8 cellular contexts compared by ENCODE assay signal in the genomic region with DNA sequence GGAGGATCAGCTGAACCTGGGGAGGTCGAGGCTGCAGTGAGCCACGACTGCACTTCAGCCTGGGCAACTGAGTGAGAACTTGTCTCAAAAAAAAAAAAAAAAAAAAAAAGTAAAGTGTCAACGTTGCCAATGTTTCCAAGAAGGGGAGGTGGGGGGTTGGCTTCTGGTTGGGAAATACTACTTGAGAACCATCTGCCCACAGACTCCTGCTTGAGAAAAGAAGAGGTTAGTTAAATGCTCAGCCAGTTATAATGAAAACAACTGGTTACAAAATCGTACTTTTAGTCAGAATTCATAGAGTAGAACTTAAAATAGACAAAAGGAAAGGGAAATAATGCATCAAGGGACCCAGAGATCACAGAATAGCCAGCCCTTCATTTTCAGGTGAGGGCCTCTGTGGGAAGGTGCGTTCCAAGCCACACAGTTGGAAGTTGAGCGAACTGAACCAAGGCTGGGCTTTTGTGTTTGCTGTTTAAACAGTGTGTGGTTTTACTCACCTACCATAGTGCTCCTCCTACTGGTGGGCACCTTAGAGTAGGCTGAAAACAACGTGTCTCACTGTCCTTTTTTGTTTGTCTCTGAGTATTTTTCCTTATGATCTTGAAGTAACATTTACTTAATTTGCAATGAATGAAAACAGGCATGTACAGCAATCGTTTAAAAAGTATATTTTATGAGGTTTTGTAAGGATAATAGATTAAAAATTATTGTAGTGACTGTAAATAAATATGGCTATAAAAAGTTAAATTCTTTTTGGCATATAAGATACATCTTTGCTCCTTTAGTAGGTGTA.
DNase-seq lines count a peak whose midpoint lies in the region; ATAC-seq and TF ChIP-seq lines count a peak whose summit lies in the region.

No MANE protein-coding gene starts in this region.

- H3F3A ChIP-seq in GM23338 (replicated peaks; ENCODE audit: low read depth), result peaks cover 5% of the 10 kb centered on the region; the same call in 1 of the 2 replicates

- H3K27me3 Mint-ChIP-seq in GM23338 (ENCODE audit: insufficient read depth, low read depth, poor library complexity), result peaks cover 4% of the 10 kb centered on the region
- no peaks in the 10 kb centered on the region for H3K27me3 Mint-ChIP-seq in activated naive CD4-positive, alpha-beta T cell treated with anti-CD3 and anti-CD28 coated beads for 36 hours (ENCODE audit: low read depth)

- H3K27ac Mint-ChIP-seq in GM23338, result 0 out of 2 replicates have a peak overlapping the region, but pooled peaks have one; percentile 36
- H3K27ac Mint-ChIP-seq in activated naive CD4-positive, alpha-beta T cell treated with anti-CD3 and anti-CD28 coated beads for 36 hours, result peak overlapping the region; percentile 90

- no peaks in the 10 kb centered on the region for H3K27me3 ChIP-seq in GM23338 (ENCODE audit: insufficient read depth)
- H3K27me3 ChIP-seq in heart left ventricle, result no peaks in the 10 kb centered on the region

- no peak for TF ChIP-seq POLR2A in heart left ventricle (IDR thresholded peaks at IDR 0.05)

- DNase-seq in EL (peak; percentile 71), GM23338 (ENCODE audit: low spot score) (peak; percentile 94), LHCN-M2 (ENCODE audit: low read depth) (peak; percentile 78), SK-N-DZ (ENCODE audit: low spot score) (peak; percentile 83), heart left ventricle (peak in 4 of 5 donors; percentile 54 to 67 (median 61)), sciatic nerve (ENCODE audit: low spot score) (peak; percentile 72), putamen (ENCODE audit: low spot score) (no peak)
- DNase-seq in activated naive CD4-positive, alpha-beta T cell treated with anti-CD3 and anti-CD28 coated beads for 36 hours, result peak; percentile 85

- peaks cover 63% of the 10 kb centered on the region for H3K4me1 Mint-ChIP-seq in GM23338
- peaks cover 67% of the 10 kb centered on the region for H3K4me1 Mint-ChIP-seq in activated naive CD4-positive, alpha-beta T cell treated with anti-CD3 and anti-CD28 coated beads for 36 hours (ENCODE audit: low read depth)

- no peaks in the 10 kb centered on the region for H3K9me2 ChIP-seq in GM23338 (ENCODE audit: insufficient read depth)

- intact Hi-C loops in activated naive CD4-positive, alpha-beta T cell treated with anti-CD3 and anti-CD28 coated beads for 36 hours (cut with micrococcal nuclease), result loop anchor here (1.0 to 5.0 kb wide), 9 partner anchors 24 to 291 kb away; no protein-coding TSS in a partner anchor
- intact Hi-C loops in heart left ventricle (cut with DNase I), result loop anchor here in 9 of 10 donors (1.0 to 10.0 kb wide), 13 partner anchors 37 to 292 kb away; partner anchors contain the start of gene ZNF217 (in 1 of the 9)
- intact Hi-C loops in sciatic nerve (cut with DNase I), result no loop called here

- H3K36me3 Mint-ChIP-seq in GM23338 (ENCODE audit: low read depth), result no peaks in the 10 kb centered on the region
- no peaks in the 10 kb centered on the region for H3K36me3 Mint-ChIP-seq in activated naive CD4-positive, alpha-beta T cell treated with anti-CD3 and anti-CD28 coated beads for 36 hours (ENCODE audit: low read depth)

- H3K4me2 ChIP-seq in GM23338, result no peak overlapping the region

- H3K27ac ChIP-seq in GM23338 (ENCODE audit: low read depth) (peak overlapping the region; percentile 86; the same call in 1 of the 2 replicates), heart left ventricle (peak overlapping the region in 4 of 12 donors; percentile 20 to 65 (median 52))

- no peak overlapping the region for H2AFZ ChIP-seq in GM23338

- H3K4me3 Mint-ChIP-seq in GM23338, result no peak overlapping the region
- peak overlapping the region; percentile 57 for H3K4me3 Mint-ChIP-seq in activated naive CD4-positive, alpha-beta T cell treated with anti-CD3 and anti-CD28 coated beads for 36 hours

- CTCF ChIA-PET in activated naive CD4-positive, alpha-beta T cell treated with anti-CD3 and anti-CD28 coated beads for 36 hours (lab: Charles Lee), result interaction anchor here (0.6 to 1.4 kb wide), 7 partner anchors 22 to 216 kb away, joined by 3 to 12 read pairs (median 4); no protein-coding TSS in a partner anchor

- TF ChIP-seq CTCF in GM23338 (conservative IDR thresholded peaks at IDR 0.05; ENCODE audit: low read depth in 2 of 2), result peak; percentile 90 to 91
- TF ChIP-seq CTCF in heart left ventricle (IDR thresholded peaks at IDR 0.05), result peak; percentile 60 to 86 (median 76)

- H3K4me1 ChIP-seq in GM23338 (ENCODE audit: insufficient read depth), result peaks cover 71% of the 10 kb centered on the region
- H3K4me1 ChIP-seq in heart left ventricle, result peaks cover 0 to 62% (median 22%) of the 10 kb centered on the region in 12 donors

- H4K20me1 ChIP-seq in GM23338 (replicated peaks; ENCODE audit: insufficient read depth), result no peaks in the 10 kb centered on the region

- H3K36me3 ChIP-seq in GM23338 (ENCODE audit: insufficient read depth) (no peaks in the 10 kb centered on the region), heart left ventricle (no peaks in the 10 kb centered on the region)

- WGBS in heart left ventricle, 4 donors, result 25 to 29% (median 27%) methylated on average over 7 to 8 of the region's 8 CpGs

- H3K9me3 Mint-ChIP-seq in GM23338, result no peaks in the 10 kb centered on the region
- H3K9me3 Mint-ChIP-seq in activated naive CD4-positive, alpha-beta T cell treated with anti-CD3 and anti-CD28 coated beads for 36 hours, result no peaks in the 10 kb centered on the region

- H3K79me2 ChIP-seq in GM23338 (replicated peaks; ENCODE audit: insufficient read depth), result no peaks in the 10 kb centered on the region

- H3K4me3 ChIP-seq in GM23338, result no peak overlapping the region
- peak overlapping the region in 1 of 12 donors; percentile 13 for H3K4me3 ChIP-seq in heart left ventricle

- ATAC-seq in GM23338, result peak; percentile 75
- ATAC-seq in heart left ventricle, result peak; percentile 72 to 94 (median 87)
- peak; percentile 83 for ATAC-seq in sciatic nerve

- no peaks in the 10 kb centered on the region for H3K9me3 ChIP-seq in heart left ventricle

TF ChIP-seq in GM23338, 12 proteins besides CTCF, POLR2A, EP300 and RAD21:
- peak; percentile 7; the same call in 1 of the 2 replicates for TF ChIP-seq NANOG (IDR thresholded peaks at IDR 0.05; ENCODE audit: borderline replicate concordance)
- no peak for TF ChIP-seq EZH2phosphoT487 (IDR thresholded peaks at IDR 0.05; ENCODE audit: unreplicated experiment)
